11 cellular contexts compared by ENCODE assay signal in the genomic region with DNA sequence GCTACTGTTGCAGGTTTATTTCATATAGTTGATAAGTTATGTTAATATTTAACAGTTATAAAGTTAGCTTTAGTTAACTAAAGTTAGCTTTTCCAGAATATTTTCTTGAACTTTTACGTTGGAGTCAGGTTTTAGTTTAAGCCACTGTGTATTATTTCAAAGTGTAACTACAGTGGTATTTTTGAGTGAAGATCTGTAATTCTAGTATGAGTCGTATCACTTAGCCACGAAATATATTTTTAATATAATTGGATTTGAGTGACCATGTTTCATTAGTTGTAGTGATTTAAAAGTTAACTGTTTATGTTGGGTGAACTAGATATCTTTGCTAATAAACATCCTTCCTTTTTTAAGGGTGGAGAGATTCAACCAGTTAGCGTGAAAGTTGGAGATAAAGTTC. TPM values are rescaled to one million over a fixed set of nuclear protein-coding genes. Genes with fewer than 3 reads are reported as not detected.
A peak's percentile ranks its signal among the peaks of the same experiment; 100 is the strongest.
DNase-seq lines count a peak whose midpoint lies in the region; ATAC-seq, FAIRE-seq and TF ChIP-seq lines count a peak whose summit lies in the region.
"Had no signal": no experiment of that assay in that cellular context is flagged by ENCODE, and none has a peak within 500 bp of the region (broad histone marks: within the 10 kb centered on the region; RNA-seq: fewer than 3 reads in every experiment).

No MANE protein-coding gene starts in this region.

- no peaks in the 10 kb centered on the region for H3K9me3 ChIP-seq in left ventricle myocardium inferior (replicated peaks)
- no peaks in the 10 kb centered on the region for H3K9me3 ChIP-seq in heart left ventricle
- no peaks in the 10 kb centered on the region for H3K9me3 ChIP-seq in keratinocyte (ENCODE audit: control insufficient read depth, low read depth, low read length)

- DNase-seq in left ventricle myocardium inferior (no peak), heart left ventricle (no peak), keratinocyte (ENCODE audit: low read depth, low spot score) (no peak), NCI-H1417 treated with DMSO at 0.1 percent for 48 hours (lab: John Stamatoyannopoulos, UW) (no peak), endothelial cell (ENCODE audit: low spot score) (no peak)
- DNase-seq in activated CD4-positive, alpha-beta memory T cell treated with anti-CD3 and anti-CD28 coated beads, Interleukin-2, amount 10 ng/mL, durations not matched to agents 7 days and 5 days, result no peak
- DNase-seq: COR-L47, retina had no signal

- H3K36me3 Mint-ChIP-seq in activated CD4-positive, alpha-beta memory T cell treated with anti-CD3 and anti-CD28 coated beads, Interleukin-2, amount 10 ng/mL, durations not matched to agents 7 days and 5 days (ENCODE audit: low read depth), result peaks cover 42% of the 10 kb centered on the region
- peaks cover 10% of the 10 kb centered on the region for H3K36me3 Mint-ChIP-seq in endothelial cell (ENCODE audit: low read depth, unreplicated experiment)

- H3K27me3 ChIP-seq in left ventricle myocardium inferior (ENCODE audit: low read depth) (no peaks in the 10 kb centered on the region), heart left ventricle (no peaks in the 10 kb centered on the region), keratinocyte (ENCODE audit: control insufficient read depth, extremely low read depth, insufficient read depth, low read length) (no peaks in the 10 kb centered on the region)

- peaks cover 59% of the 10 kb centered on the region for H3K79me2 ChIP-seq in keratinocyte (ENCODE audit: control insufficient read depth, insufficient read depth, low read length)

- H3K4me1 ChIP-seq in left ventricle myocardium inferior (peaks cover 47% of the 10 kb centered on the region), heart left ventricle (peaks cover 5 to 36% (median 25%) of the 10 kb centered on the region in 12 donors), keratinocyte (ENCODE audit: control insufficient read depth, extremely low read depth, insufficient read depth, low read length) (peaks cover 15% of the 10 kb centered on the region)

- H3K4me3 Mint-ChIP-seq in activated CD4-positive, alpha-beta memory T cell treated with anti-CD3 and anti-CD28 coated beads, Interleukin-2, amount 10 ng/mL, durations not matched to agents 7 days and 5 days, result peak overlapping the region; percentile 92
- H3K4me3 Mint-ChIP-seq in endothelial cell (ENCODE audit: unreplicated experiment), result no peak overlapping the region

- no peaks in the 10 kb centered on the region for H3K9me3 Mint-ChIP-seq in activated CD4-positive, alpha-beta memory T cell treated with anti-CD3 and anti-CD28 coated beads, Interleukin-2, amount 10 ng/mL, durations not matched to agents 7 days and 5 days
- H3K9me3 Mint-ChIP-seq in endothelial cell (ENCODE audit: unreplicated experiment), result no peaks in the 10 kb centered on the region

- intact Hi-C loops in left ventricle myocardium inferior (cut with micrococcal nuclease) (no loop called here), heart left ventricle (cut with DNase I) (loop anchor here in 4 of 10 donors (5.0 to 10.0 kb wide), 3 partner anchors 48 to 275 kb away; partner anchors contain the start of genes COQ10B (in 2 of the 4) and MARS2 (in 1 of the 4))

- H3K9ac ChIP-seq in keratinocyte (ENCODE audit: control insufficient read depth, extremely low read depth, insufficient read depth, low read length), result no peak overlapping the region

- no peak overlapping the region for H2AFZ ChIP-seq in keratinocyte (ENCODE audit: control insufficient read depth, low read length)

- H3K4me2 ChIP-seq in keratinocyte (ENCODE audit: control insufficient read depth, extremely low read depth, insufficient read depth, low read depth, low read length), result peak overlapping the region; percentile 85

- 80 to 87% (median 82%) methylated on average over 4 of the region's 4 CpGs for WGBS in heart left ventricle, 4 donors

- ATAC-seq in heart left ventricle (no peak), GM18520 (IDR thresholded peaks at IDR 0.05; ENCODE audit: unreplicated experiment) (no peak), GM18511 (IDR thresholded peaks at IDR 0.05; ENCODE audit: unreplicated experiment) (no peak)

- peak overlapping the region; percentile 13 for H3K27ac ChIP-seq in left ventricle myocardium inferior (replicated peaks)
- H3K27ac ChIP-seq in heart left ventricle, result peak overlapping the region in 1 of 12 donors; percentile 43
- no peak overlapping the region for H3K27ac ChIP-seq in keratinocyte (ENCODE audit: control insufficient read depth, insufficient read depth, low read length)

- H3K4me3 ChIP-seq in left ventricle myocardium inferior (peak overlapping the region; percentile 91), heart left ventricle (peak overlapping the region in 1 of 12 donors; percentile 25), keratinocyte (ENCODE audit: control insufficient read depth in 2 of 3, extremely low read depth in 1 of 3, insufficient read depth in 2 of 3, low read depth in 1 of 3, low read length in 3 of 3) (peak overlapping the region in 2 of 3 experiments; percentile 58 to 98)

- CTCF ChIA-PET in activated CD4-positive, alpha-beta memory T cell treated with anti-CD3 and anti-CD28 coated beads, Interleukin-2, amount 10 ng/mL, durations not matched to agents 7 days and 5 days (lab: Charles Lee), result interaction anchor here (0.8 to 5.0 kb wide), 3 partner anchors 11 to 38 kb away, joined by 3 to 30 read pairs (median 4); partner anchors contain the start of gene MOB4

- peaks cover 2% of the 10 kb centered on the region for H4K20me1 ChIP-seq in keratinocyte (ENCODE audit: control insufficient read depth, extremely low read depth, insufficient read depth, low read length)

- peaks cover 42% of the 10 kb centered on the region for H3K36me3 ChIP-seq in left ventricle myocardium inferior
- H3K36me3 ChIP-seq in heart left ventricle, result peaks cover 0 to 55% (median 40%) of the 10 kb centered on the region in 9 donors
- H3K36me3 ChIP-seq in keratinocyte (ENCODE audit: control insufficient read depth in 2 of 2, extremely low read depth in 1 of 2, insufficient read depth in 2 of 2, low read length in 2 of 2), result peaks cover 5 to 25% of the 10 kb centered on the region in 2 experiments

- dilution Hi-C loops in keratinocyte (cut with MboI; ENCODE audit: extremely low pct_ligation_motif_present, low sequenced_read_pairs), result no loop called here

- H3K4me1 Mint-ChIP-seq in activated CD4-positive, alpha-beta memory T cell treated with anti-CD3 and anti-CD28 coated beads, Interleukin-2, amount 10 ng/mL, durations not matched to agents 7 days and 5 days, result peaks cover 34% of the 10 kb centered on the region
- H3K4me1 Mint-ChIP-seq in endothelial cell (ENCODE audit: unreplicated experiment), result peaks cover 27% of the 10 kb centered on the region

- TF ChIP-seq POLR2A in heart left ventricle (IDR thresholded peaks at IDR 0.05), result no peak

- TF ChIP-seq CTCF in left ventricle myocardium inferior (IDR thresholded peaks at IDR 0.05; ENCODE audit: borderline replicate concordance), result no peak
- TF ChIP-seq CTCF in heart left ventricle (IDR thresholded peaks at IDR 0.05), result no peak
- no peak for TF ChIP-seq CTCF in keratinocyte (optimal IDR thresholded peaks at IDR 0.05 in 1 of 3, IDR thresholded peaks at IDR 0.05 in 1 of 3, conservative IDR thresholded peaks at IDR 0.05 in 1 of 3; ENCODE audit: extremely low read depth in 1 of 3, insufficient read depth in 2 of 3, low read length in 3 of 3)
- TF ChIP-seq CTCF in endothelial cell (IDR thresholded peaks at IDR 0.05; ENCODE audit: unreplicated experiment), result no peak

- no peaks in the 10 kb centered on the region for H3K9me1 ChIP-seq in keratinocyte (ENCODE audit: control insufficient read depth, extremely low read depth, insufficient read depth, low read length)

- no peaks in the 10 kb centered on the region for H3K27me3 Mint-ChIP-seq in activated CD4-positive, alpha-beta memory T cell treated with anti-CD3 and anti-CD28 coated beads, Interleukin-2, amount 10 ng/mL, durations not matched to agents 7 days and 5 days
- peaks cover 9% of the 10 kb centered on the region for H3K27me3 Mint-ChIP-seq in endothelial cell (ENCODE audit: unreplicated experiment)

- no peak for FAIRE-seq in keratinocyte (lab: Jason Lieb, UNC)
- FAIRE-seq: endometrium had no signal

- POLR2A ChIA-PET in activated CD4-positive, alpha-beta memory T cell treated with anti-CD3 and anti-CD28 coated beads, Interleukin-2, amount 10 ng/mL, durations not matched to agents 7 days and 5 days (lab: Charles Lee), result interaction anchor here (0.9 to 9.0 kb wide), 6 partner anchors 12 to 202 kb away, joined by 3 to 275 read pairs (median 40); partner anchors contain the start of genes ANKRD44, COQ10B, MARS2 and MOB4

- H3K27ac Mint-ChIP-seq in activated CD4-positive, alpha-beta memory T cell treated with anti-CD3 and anti-CD28 coated beads, Interleukin-2, amount 10 ng/mL, durations not matched to agents 7 days and 5 days, result peak overlapping the region; percentile 97
- H3K27ac Mint-ChIP-seq in endothelial cell (ENCODE audit: unreplicated experiment), result no peak overlapping the region

RNA-seq across cellular contexts. Expression of gene HSPE1, which starts 2.5 kb away (rescaled TPM):
- total RNA-seq in left ventricle myocardium inferior (120 TPM), heart left ventricle (100 to 1,000 TPM in 6 of 9 donors, 10 to 100 TPM in 3; 75.0 to 136 (median 102) TPM), endothelial cell (ENCODE audit: unreplicated experiment) (73.6 TPM)
- polyA plus RNA-seq in heart left ventricle (100 to 1,000 TPM; 184 to 261 TPM), keratinocyte (105 to 277 TPM (median 209 TPM) in 3 replicates)
- total RNA-seq in activated CD4-positive, alpha-beta memory T cell treated with anti-CD3 and anti-CD28 coated beads, Interleukin-2, amount 10 ng/mL, durations not matched to agents 7 days and 5 days, result 10 to 100 TPM; 85.9 to 92.6 TPM
- 68.0 TPM for polyA plus RNA-seq in keratinocyte (2011; ENCODE audit: low read depth)
- polyA plus RNA-seq in keratinocyte (2011; cell fraction: cytosol; rRNA removed), result 105 and 135 TPM in 2 replicates
- polyA plus RNA-seq in keratinocyte (2011; cell fraction: nucleus; rRNA removed), result 32.2 and 103 TPM in 2 replicates
- polyA plus RNA-seq in keratinocyte (2012; ENCODE audit: low replicate concordance), result 185 and 287 TPM in 2 replicates
- polyA minus RNA-seq in keratinocyte, result 0.66 to 60.1 TPM (median 11.7 TPM) in 3 replicates
- 28.0 TPM for polyA minus RNA-seq in keratinocyte (2011; cell fraction: cytosol; rRNA and poly(A)+ RNA removed)
- 10.1 and 15.7 TPM in 2 replicates for polyA minus RNA-seq in keratinocyte (2011; cell fraction: nucleus; rRNA and poly(A)+ RNA removed)

RNA-seq across cellular contexts. Expression of gene HSPD1, which starts 3.0 kb away (rescaled TPM):
- 143 TPM for total RNA-seq in left ventricle myocardium inferior
- 100 to 1,000 TPM in 7 of 9 donors, 10 to 100 TPM in 2; 86.7 to 154 (median 118) TPM for total RNA-seq in heart left ventricle
- 100 to 1,000 TPM; 121 to 246 TPM for polyA plus RNA-seq in heart left ventricle
- total RNA-seq in activated CD4-positive, alpha-beta memory T cell treated with anti-CD3 and anti-CD28 coated beads, Interleukin-2, amount 10 ng/mL, durations not matched to agents 7 days and 5 days, result 100 to 1,000 TPM; 227 to 229 TPM
- polyA plus RNA-seq in keratinocyte, result 176 to 405 TPM (median 245 TPM) in 3 replicates
- 626 TPM for polyA plus RNA-seq in keratinocyte (2011; ENCODE audit: low read depth)
- 166 and 305 TPM in 2 replicates for polyA plus RNA-seq in keratinocyte (2011; cell fraction: cytosol; rRNA removed)
- polyA plus RNA-seq in keratinocyte (2011; cell fraction: nucleus; rRNA removed), result 205 and 263 TPM in 2 replicates
- 223 and 301 TPM in 2 replicates for polyA plus RNA-seq in keratinocyte (2012; ENCODE audit: low replicate concordance)
- 109 to 351 TPM (median 167 TPM) in 3 replicates for polyA minus RNA-seq in keratinocyte
- 164 TPM for polyA minus RNA-seq in keratinocyte (2011; cell fraction: cytosol; rRNA and poly(A)+ RNA removed)
- 96.3 and 152 TPM in 2 replicates for polyA minus RNA-seq in keratinocyte (2011; cell fraction: nucleus; rRNA and poly(A)+ RNA removed)
- total RNA-seq in endothelial cell (ENCODE audit: unreplicated experiment), result 212 TPM

RNA-seq across cellular contexts. Expression of gene MOB4, which starts 13.2 kb away (rescaled TPM):
- 35.7 TPM for total RNA-seq in left ventricle myocardium inferior
- total RNA-seq in heart left ventricle, result 10 to 100 TPM; 25.6 to 40.9 (median 35.2) TPM
- 10 to 100 TPM; 19.6 to 48.9 TPM for polyA plus RNA-seq in heart left ventricle
- 10 to 100 TPM; 23.5 to 24.8 TPM for total RNA-seq in activated CD4-positive, alpha-beta memory T cell treated with anti-CD3 and anti-CD28 coated beads, Interleukin-2, amount 10 ng/mL, durations not matched to agents 7 days and 5 days
- 25.9 to 53.6 TPM (median 37.6 TPM) in 3 replicates for polyA plus RNA-seq in keratinocyte
- polyA plus RNA-seq in keratinocyte (2011; ENCODE audit: low read depth), result 15.7 TPM
- polyA plus RNA-seq in keratinocyte (2011; cell fraction: cytosol; rRNA removed), result 29.8 and 58.2 TPM in 2 replicates
- polyA plus RNA-seq in keratinocyte (2011; cell fraction: nucleus; rRNA removed), result 20.3 and 39.2 TPM in 2 replicates
- 33.7 and 34.7 TPM in 2 replicates for polyA plus RNA-seq in keratinocyte (2012; ENCODE audit: low replicate concordance)
- polyA minus RNA-seq in keratinocyte, result 7.6 to 36.5 TPM (median 11.0 TPM) in 3 replicates
- polyA minus RNA-seq in keratinocyte (2011; cell fraction: cytosol; rRNA and poly(A)+ RNA removed), result 16.9 TPM
- polyA minus RNA-seq in keratinocyte (2011; cell fraction: nucleus; rRNA and poly(A)+ RNA removed), result 7.9 and 18.5 TPM in 2 replicates
- total RNA-seq in endothelial cell (ENCODE audit: unreplicated experiment), result 31.0 TPM

RNA-seq across cellular contexts. Expression of gene COQ10B, which starts 49.3 kb away (rescaled TPM):
- 28.2 TPM for total RNA-seq in left ventricle myocardium inferior
- total RNA-seq in heart left ventricle, result 10 to 100 TPM; 26.6 to 39.9 (median 33.8) TPM
- 10 to 100 TPM; 21.6 to 38.5 TPM for polyA plus RNA-seq in heart left ventricle
- total RNA-seq in activated CD4-positive, alpha-beta memory T cell treated with anti-CD3 and anti-CD28 coated beads, Interleukin-2, amount 10 ng/mL, durations not matched to agents 7 days and 5 days, result 10 to 100 TPM; 22.2 to 24.4 TPM
- 5.2 to 8.8 TPM (median 5.8 TPM) in 3 replicates for polyA plus RNA-seq in keratinocyte
- polyA plus RNA-seq in keratinocyte (2011; ENCODE audit: low read depth), result 15.3 TPM
- 6.2 and 8.3 TPM in 2 replicates for polyA plus RNA-seq in keratinocyte (2011; cell fraction: cytosol; rRNA removed)
- polyA plus RNA-seq in keratinocyte (2011; cell fraction: nucleus; rRNA removed), result 7.0 and 8.3 TPM in 2 replicates
- 18.5 and 31.2 TPM in 2 replicates for polyA plus RNA-seq in keratinocyte (2012; ENCODE audit: low replicate concordance)
- 1.5 to 6.3 TPM (median 3.3 TPM) in 3 replicates for polyA minus RNA-seq in keratinocyte
- polyA minus RNA-seq in keratinocyte (2011; cell fraction: cytosol; rRNA and poly(A)+ RNA removed), result 4.8 TPM
- polyA minus RNA-seq in keratinocyte (2011; cell fraction: nucleus; rRNA and poly(A)+ RNA removed), result 5.9 and 6.3 TPM in 2 replicates
- 22.1 TPM for total RNA-seq in endothelial cell (ENCODE audit: unreplicated experiment)
